29 cellular contexts compared by ENCODE assay signal in genomic region chr3:10933470-10933957, GRCh38. TPM values are rescaled to one million over a fixed set of nuclear protein-coding genes. Genes with fewer than 3 reads are reported as not detected.
A peak's percentile ranks its signal among the peaks of the same experiment; 100 is the strongest.
DNase-seq lines count a peak whose midpoint lies in the region; ATAC-seq, FAIRE-seq and TF ChIP-seq lines count a peak whose summit lies in the region.
"Had no signal": no experiment of that assay in that cellular context is flagged by ENCODE, and none has a peak within 500 bp of the region (broad histone marks: within the 10 kb centered on the region; RNA-seq: fewer than 3 reads in every experiment).

No MANE protein-coding gene starts in this region.

- H3K4me1 ChIP-seq in sigmoid colon = no peaks in the 10 kb centered on the region
- H3K4me1 ChIP-seq: transverse colon had no signal

- no peak overlapping the region for H3K27ac Mint-ChIP-seq in CD14-positive monocyte
- H3K27ac Mint-ChIP-seq: activated T-cell treated with anti-CD3 and anti-CD28 coated beads, Interleukin-2, amount 50 U/mL, for 24 hours; CD4-positive, alpha-beta T cell had no signal

- H3K9me3 Mint-ChIP-seq in CD14-positive monocyte = no peaks in the 10 kb centered on the region
- H3K9me3 Mint-ChIP-seq: activated T-cell treated with anti-CD3 and anti-CD28 coated beads, Interleukin-2, amount 50 U/mL, for 24 hours; CD4-positive, alpha-beta T cell; central memory CD8-positive, alpha-beta T cell; naive B cell; stimulated activated naive CD8-positive, alpha-beta T cell treated with anti-CD3 and anti-CD28 coated beads, Interleukin-15, amount 100 ng/mL, for 72 hours had no signal

- POLR2A ChIA-PET in RWPE1 (lab: Yijun Ruan, JAX; ENCODE audit: low non-redundant PET) = no interaction called here

- TF ChIP-seq CTCF in CD14-positive monocyte (IDR thresholded peaks at IDR 0.05) (no peak), RWPE1 (conservative IDR thresholded peaks at IDR 0.05; ENCODE audit: low read depth) (no peak), fibroblast of the aortic adventitia (IDR thresholded peaks at IDR 0.05; ENCODE audit: insufficient read depth, low read length) (no peak), sigmoid colon (IDR thresholded peaks at IDR 0.05) (no peak)

- H3K27me3 Mint-ChIP-seq in CD14-positive monocyte (ENCODE audit: low read depth in 3 of 3) = peaks cover 0 to 9% (median 5%) of the 10 kb centered on the region in 3 donors
- H3K27me3 Mint-ChIP-seq: CD4-positive, alpha-beta T cell had no signal

- no peaks in the 10 kb centered on the region for H3K4me1 Mint-ChIP-seq in CD14-positive monocyte
- H3K4me1 Mint-ChIP-seq: central memory CD8-positive, alpha-beta T cell; naive B cell; stimulated activated naive CD8-positive, alpha-beta T cell treated with anti-CD3 and anti-CD28 coated beads, Interleukin-15, amount 100 ng/mL, for 72 hours had no signal

- no peaks in the 10 kb centered on the region for H3K36me3 ChIP-seq in sigmoid colon
- H3K36me3 ChIP-seq: heart right ventricle, transverse colon had no signal

- H3K27ac ChIP-seq in RWPE1 = peak overlapping the region; percentile 96
- H3K27ac ChIP-seq in sigmoid colon = no peak overlapping the region
- H3K27ac ChIP-seq: transverse colon had no signal

- no peak overlapping the region for H3K4me3 ChIP-seq in fibroblast of the aortic adventitia (ENCODE audit: low read depth, low read length)
- H3K4me3 ChIP-seq in sigmoid colon = no peak overlapping the region
- H3K4me3 ChIP-seq: heart right ventricle, transverse colon had no signal

- intact Hi-C loops in CD14-positive monocyte (cut with micrococcal nuclease) (no loop called here), sigmoid colon (cut with DNase I) (no loop called here)

- no peak for TF ChIP-seq EP300 in sigmoid colon (IDR thresholded peaks at IDR 0.05)

- 68 to 71% methylated on average over 3 of the region's 3 CpGs for WGBS in sigmoid colon, 2 donors

- H3K4me3 Mint-ChIP-seq in CD14-positive monocyte = no peak overlapping the region
- H3K4me3 Mint-ChIP-seq: activated T-cell treated with anti-CD3 and anti-CD28 coated beads, Interleukin-2, amount 50 U/mL, for 24 hours; CD4-positive, alpha-beta T cell; central memory CD8-positive, alpha-beta T cell; stimulated activated naive CD8-positive, alpha-beta T cell treated with anti-CD3 and anti-CD28 coated beads, Interleukin-15, amount 100 ng/mL, for 72 hours had no signal

- no peaks in the 10 kb centered on the region for H3K9me3 ChIP-seq in sigmoid colon
- H3K9me3 ChIP-seq: heart right ventricle, transverse colon had no signal

- CTCF ChIA-PET in RWPE1 (lab: Yijun Ruan, JAX) = no interaction called here

- no peak for FAIRE-seq in frontal cortex (lab: Jason Lieb, UNC)
- FAIRE-seq: RCC 7860 had no signal

- H3K27me3 ChIP-seq in sigmoid colon = no peaks in the 10 kb centered on the region
- H3K27me3 ChIP-seq: transverse colon had no signal

- no peak for ATAC-seq in HG03135 (IDR thresholded peaks at IDR 0.05; ENCODE audit: unreplicated experiment)
- ATAC-seq: left colon; stimulated activated naive CD8-positive, alpha-beta T cell treated with anti-CD3 and anti-CD28 coated beads, Interleukin-15, amount 100 ng/mL, for 72 hours had no signal

- DNase-seq in CD14-positive monocyte (ENCODE audit: low spot score) (peak; percentile 15), RWPE1 (ENCODE audit: low spot score) (no peak), fibroblast of the aortic adventitia (ENCODE audit: low read depth) (peak; percentile 76), sigmoid colon (peak; percentile 38), frontal cortex (ENCODE audit: low spot score in 2 of 2) (no peak), NCI-H82 (lab: John Stamatoyannopoulos, UW) (no peak), MV-4-11 (lab: John Stamatoyannopoulos, UW) (no peak)
- DNase-seq: activated CD4-positive, alpha-beta T cell treated with anti-CD3 and anti-CD28 coated beads for 48 hours; activated naive CD4-positive, alpha-beta T cell; activated T-cell treated with anti-CD3 and anti-CD28 coated beads, Interleukin-2, amount 50 U/mL, for 24 hours; CD4-positive, alpha-beta T cell; DMS 273 treated with DMSO at 0.1 percent for 48 hours; heart right ventricle; mesendoderm; naive B cell; NCI-H1436 treated with DMSO at 0.1 percent for 48 hours; NCI-H510A treated with DMSO at 0.1 percent for 48 hours; occipital lobe; retina; stimulated activated naive CD8-positive, alpha-beta T cell treated with anti-CD3 and anti-CD28 coated beads, Interleukin-15, amount 100 ng/mL, for 72 hours; T-helper 2 cell; transverse colon had no signal

- no peak for TF ChIP-seq POLR2A in sigmoid colon (IDR thresholded peaks at IDR 0.05)

- H3K36me3 Mint-ChIP-seq in CD14-positive monocyte = no peaks in the 10 kb centered on the region
- H3K36me3 Mint-ChIP-seq: naive B cell had no signal

RNA-seq across cellular contexts. Expression of gene SLC6A1, which starts 59.0 kb away (rescaled TPM):
- polyA plus RNA-seq in CD14-positive monocyte (not detected), sigmoid colon (under 1 TPM in 2 of 3 donors, not detected in 1; under 0.01 to 0.31 TPM)
- total RNA-seq in fibroblast of the aortic adventitia (ENCODE audit: low replicate concordance) (not detected in 2 replicates), sigmoid colon (1 to 10 TPM in 1 of 4 donors, under 1 TPM in 3; 0.16 to 1.4 (median 0.32) TPM), frontal cortex (52.2 TPM)
- total RNA-seq: activated CD8-positive, alpha-beta memory T cell treated with anti-CD3 and anti-CD28 coated beads for 36 hours; CD4-positive, alpha-beta T cell; dermis microvascular lymphatic vessel endothelial cell; M059J had no signal

Comparison
In these comparisons a context has a peak if more than half of its experiments do, and no peak if none do; other contexts are left out.
1. DNase-seq: peak in CD14-positive monocyte (single experiment), fibroblast of the aortic adventitia (single experiment) and sigmoid colon (single experiment); none in RWPE1 (single experiment), frontal cortex (0 of 2), NCI-H82 (single experiment) and MV-4-11 (single experiment).
2. RNA of gene SLC6A1, which starts 59.0 kb away (total RNA-seq): 52.2 TPM in frontal cortex (single experiment); 0.16 to 1.4 TPM in sigmoid colon and not detected in fibroblast of the aortic adventitia; every median in the first group is over 10 times any median in the second.